8 cellular contexts compared by ENCODE assay signal in the genomic region with DNA sequence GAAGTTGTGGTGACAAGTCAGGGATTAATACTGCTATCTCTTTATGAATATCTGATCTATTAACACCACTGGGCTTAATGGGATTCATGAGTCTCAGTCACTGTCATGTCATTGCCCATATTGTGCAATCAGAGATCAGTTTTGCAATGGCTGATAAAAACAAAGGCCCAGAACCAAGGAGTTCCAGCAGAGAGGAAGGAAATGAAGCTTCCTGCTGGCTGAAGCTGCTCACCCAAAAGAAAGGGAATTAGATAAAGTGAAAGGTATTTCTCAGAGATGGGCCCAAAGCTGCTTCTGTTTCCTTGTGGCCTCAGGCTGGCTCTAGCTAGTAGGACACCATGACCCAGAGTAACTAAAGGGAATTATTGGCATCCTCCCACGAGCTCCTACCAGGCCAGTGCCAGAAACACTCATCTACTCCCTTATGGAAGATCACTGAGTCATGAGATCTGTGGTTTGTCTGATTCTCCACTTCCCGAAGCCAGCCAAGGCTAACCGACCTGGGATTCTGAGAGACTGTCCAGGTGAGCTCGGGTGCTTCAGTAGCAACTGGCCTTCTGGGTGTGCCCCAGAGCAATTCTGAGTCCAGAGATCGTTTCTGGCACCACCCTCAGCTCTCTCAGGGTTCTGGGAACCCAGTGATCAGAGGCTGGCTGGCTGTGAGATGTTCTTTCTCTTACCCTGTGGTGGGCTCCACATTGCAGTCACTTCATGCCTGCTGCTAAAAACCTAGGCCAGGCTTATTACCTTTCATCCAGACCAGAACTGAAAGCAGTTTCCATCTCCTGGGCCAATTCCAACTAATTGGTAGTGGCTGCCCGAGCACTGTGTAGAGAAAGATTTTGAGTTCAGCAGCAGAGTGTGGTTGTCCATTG.
DNase-seq lines count a peak whose midpoint lies in the region; ATAC-seq, FAIRE-seq and TF ChIP-seq lines count a peak whose summit lies in the region.

No MANE protein-coding gene starts in this region.

- peak overlapping the region; percentile 52 to 70 for H3K27ac Mint-ChIP-seq in natural killer cell treated with Interleukin-12 subunit alpha and Interleukin-12 subunit beta and Interleukin-15 and Interleukin-18, amount 100 ng/mL, for 72 hours

- H3K27me3 Mint-ChIP-seq in natural killer cell treated with Interleukin-12 subunit alpha and Interleukin-12 subunit beta and Interleukin-15 and Interleukin-18, amount 100 ng/mL, for 72 hours, result no peaks in the 10 kb centered on the region

- peaks cover 5% of the 10 kb centered on the region for H3K9me3 Mint-ChIP-seq in natural killer cell treated with Interleukin-12 subunit alpha and Interleukin-12 subunit beta and Interleukin-15 and Interleukin-18, amount 100 ng/mL, for 72 hours

- no peak overlapping the region for H3K4me3 Mint-ChIP-seq in natural killer cell treated with Interleukin-12 subunit alpha and Interleukin-12 subunit beta and Interleukin-15 and Interleukin-18, amount 100 ng/mL, for 72 hours

- ATAC-seq in natural killer cell treated with Interleukin-12 subunit alpha and Interleukin-12 subunit beta and Interleukin-15 and Interleukin-18, amount 100 ng/mL, for 72 hours, result peak in 1 of 2 donors; percentile 70
- ATAC-seq in GM21786 (IDR thresholded peaks at IDR 0.05; ENCODE audit: unreplicated experiment) (no peak), GM18520 (IDR thresholded peaks at IDR 0.05; ENCODE audit: unreplicated experiment) (no peak)

- DNase-seq in ELF-1 (ENCODE audit: low read depth, low spot score) (peak; percentile 47), RCC 7860 (ENCODE audit: low spot score) (peak; percentile 96), epithelial cell of esophagus (ENCODE audit: low read depth) (peak; percentile 93), NCI-H1092 treated with DMSO at 0.1 percent for 48 hours (lab: John Stamatoyannopoulos, UW) (no peak)
- no peak for DNase-seq in natural killer cell treated with Interleukin-12 subunit alpha and Interleukin-12 subunit beta and Interleukin-15 and Interleukin-18, amount 100 ng/mL, for 72 hours (ENCODE audit: low spot score)
- DNase-seq in effector CD4-positive, alpha-beta T cell, result no peak

- H3K4me1 Mint-ChIP-seq in natural killer cell treated with Interleukin-12 subunit alpha and Interleukin-12 subunit beta and Interleukin-15 and Interleukin-18, amount 100 ng/mL, for 72 hours (ENCODE audit: low read depth in 2 of 2), result peaks cover 19 to 21% of the 10 kb centered on the region in 2 donors

- peak; percentile 95 for FAIRE-seq in RCC 7860 (lab: Jason Lieb, UNC)

- no peak overlapping the region for H3K4me3 ChIP-seq in epithelial cell of esophagus (ENCODE audit: low read length)

- peaks cover 4% of the 10 kb centered on the region for H3K36me3 Mint-ChIP-seq in natural killer cell treated with Interleukin-12 subunit alpha and Interleukin-12 subunit beta and Interleukin-15 and Interleukin-18, amount 100 ng/mL, for 72 hours

- TF ChIP-seq CTCF in epithelial cell of esophagus (IDR thresholded peaks at IDR 0.05; ENCODE audit: insufficient read depth, low read depth, low read length, missing control alignments), result no peak

Comparison
In these comparisons a context has a peak if more than half of its experiments do, and no peak if none do; other contexts are left out.
1. DNase-seq: peak in ELF-1 (single experiment), RCC 7860 (single experiment) and epithelial cell of esophagus (single experiment); none in natural killer cell treated with Interleukin-12 subunit alpha and Interleukin-12 subunit beta and Interleukin-15 and Interleukin-18, amount 100 ng/mL, for 72 hours (single experiment), effector CD4-positive, alpha-beta T cell (single experiment) and NCI-H1092 treated with DMSO at 0.1 percent for 48 hours (single experiment).